In the genomic region with DNA sequence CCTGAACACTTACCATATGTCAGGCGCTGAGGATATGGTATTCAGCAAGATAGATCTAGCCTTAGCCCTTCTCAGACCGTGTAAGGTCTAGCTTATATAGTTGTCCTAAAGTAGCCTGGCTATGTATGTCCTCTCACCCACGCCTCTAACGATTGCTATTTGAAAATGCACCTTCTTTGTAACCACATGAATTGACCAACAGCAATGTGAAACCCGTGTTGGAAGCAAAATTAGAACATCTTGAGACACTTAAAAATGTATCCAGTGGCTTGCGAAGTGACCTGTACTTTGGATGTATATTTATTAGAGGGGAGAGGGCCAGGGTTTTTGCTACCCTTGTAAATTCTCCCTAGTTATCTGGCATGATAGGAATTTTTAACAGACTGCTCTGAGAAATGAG, we compare ENCODE assay signal across 17 cellular contexts.
DNase-seq lines count a peak whose midpoint lies in the region; ATAC-seq and TF ChIP-seq lines count a peak whose summit lies in the region.
"Had no signal": no experiment of that assay in that cellular context is flagged by ENCODE, and none has a peak within 500 bp of the region (broad histone marks: within the 10 kb centered on the region; RNA-seq: fewer than 3 reads in every experiment).

No MANE protein-coding gene starts in this region.

- DNase-seq in EH (ENCODE audit: low read depth) = peak; percentile 37
- DNase-seq in LHCN-M2 (ENCODE audit: low read depth) = peak; percentile 46
- peak; percentile 49 for DNase-seq in fibroblast of villous mesenchyme (ENCODE audit: low read depth)
- no peak for DNase-seq in NCI-H1436 treated with DMSO at 0.1 percent for 48 hours (lab: John Stamatoyannopoulos, UW)
- DNase-seq in stimulated activated CD4-positive, alpha-beta T cell treated with anti-CD3 and anti-CD28 coated beads, Interleukin-12 subunit alpha, Interleukin-12 subunit beta, amount 100 ng/mL, for 4 hours = no peak
- DNase-seq: H9, KG1, MV-4-11, NCI-H1105 treated with DMSO at 0.1 percent for 48 hours, NCI-H1694, NCI-H526 treated with DMSO at 0.1 percent for 48 hours, SHP77 treated with DMSO at 0.1 percent for 48 hours had no signal

- peak overlapping the region in 1 of 3 experiments; percentile 38 for H3K4me3 Mint-ChIP-seq in nephron
- H3K4me3 Mint-ChIP-seq: CD14-positive monocyte, H9 had no signal

- no peak for TF ChIP-seq CTCF in fibroblast of villous mesenchyme (IDR thresholded peaks at IDR 0.05; ENCODE audit: insufficient read depth, low read depth, low read length)
- no peak for TF ChIP-seq CTCF in nephron (IDR thresholded peaks at IDR 0.05; ENCODE audit: unreplicated experiment in 3 of 3)

- peaks cover 21% of the 10 kb centered on the region for H3K4me1 Mint-ChIP-seq in nephron
- H3K4me1 Mint-ChIP-seq: CD14-positive monocyte, H9 had no signal

- H3K27ac Mint-ChIP-seq in nephron = peak overlapping the region; percentile 66 to 82 (median 74)
- H3K27ac Mint-ChIP-seq: CD14-positive monocyte had no signal

- H3K27me3 Mint-ChIP-seq in nephron (ENCODE audit: low read depth) = no peaks in the 10 kb centered on the region

- ATAC-seq in HG02852 (IDR thresholded peaks at IDR 0.05; ENCODE audit: unreplicated experiment) = no peak
- ATAC-seq: HepG2 had no signal

- peaks cover under 1% of the 10 kb centered on the region for H3K9me3 Mint-ChIP-seq in nephron
- H3K9me3 Mint-ChIP-seq: CD14-positive monocyte, H9 had no signal

- no peaks in the 10 kb centered on the region for H3K36me3 Mint-ChIP-seq in nephron (ENCODE audit: low read depth)
- H3K36me3 Mint-ChIP-seq: CD14-positive monocyte had no signal

- H3K4me3 ChIP-seq in fibroblast of villous mesenchyme (ENCODE audit: low read depth, low read length) = no peak overlapping the region
- H3K4me3 ChIP-seq: PC-9 had no signal

Comparison
In these comparisons a context has a peak if more than half of its experiments do, and no peak if none do; other contexts are left out.
1. DNase-seq: peak in EH (single experiment), LHCN-M2 (single experiment) and fibroblast of villous mesenchyme (single experiment); none in NCI-H1436 treated with DMSO at 0.1 percent for 48 hours (single experiment) and stimulated activated CD4-positive, alpha-beta T cell treated with anti-CD3 and anti-CD28 coated beads, Interleukin-12 subunit alpha, Interleukin-12 subunit beta, amount 100 ng/mL, for 4 hours (single experiment).